26 cellular contexts compared by ENCODE assay signal in genomic region chr12:5050542-5050941, GRCh38. TPM values are rescaled to one million over a fixed set of nuclear protein-coding genes. Genes with fewer than 3 reads are reported as not detected.
"Had no signal": no experiment of that assay in that cellular context is flagged by ENCODE, and none has a peak within 500 bp of the region (broad histone marks: within the 10 kb centered on the region; RNA-seq: fewer than 3 reads in every experiment).

No MANE protein-coding gene starts in this region.

- H3K4me1 Mint-ChIP-seq: activated CD4-positive, alpha-beta T cell treated with anti-CD3 and anti-CD28 coated beads for 36 hours; activated naive CD8-positive, alpha-beta T cell treated with anti-CD3 and anti-CD28 coated beads for 36 hours; activated T-helper 17 cell treated with anti-CD3 and anti-CD28 coated beads, Interleukin-2, amount 50 U/mL, for 72 hours had no signal

- H3K36me3 Mint-ChIP-seq: activated naive CD4-positive, alpha-beta T cell treated with anti-CD3 and anti-CD28 coated beads, Interleukin-2, amount 10 ng/mL, durations not matched to agents 7 days and 5 days; activated naive CD8-positive, alpha-beta T cell treated with anti-CD3 and anti-CD28 coated beads for 36 hours; T-cell had no signal

- DNase-seq: activated CD4-positive, alpha-beta memory T cell treated with anti-CD3 and anti-CD28 coated beads, Interleukin-2, amount 10 ng/mL, durations not matched to agents 7 days and 5 days; activated CD4-positive, alpha-beta T cell treated with anti-CD3 and anti-CD28 coated beads for 36 hours; activated CD4-positive, alpha-beta T cell treated with anti-CD3 and anti-CD28 coated beads, Interleukin-2, amount 50 U/mL, for 1 hour; activated gamma-delta T cell treated with Interleukin-2 at 50 U/mL for 16 hours; activated naive CD4-positive, alpha-beta T cell treated with anti-CD3 and anti-CD28 coated beads, Interleukin-2, amount 10 ng/mL, durations not matched to agents 7 days and 5 days; activated naive CD8-positive, alpha-beta T cell treated with anti-CD3 and anti-CD28 coated beads for 36 hours; activated T-cell treated with anti-CD3 and anti-CD28 coated beads for 4 hours; activated T-cell treated with anti-CD3 and anti-CD28 coated beads, Interleukin-2, amount 50 U/mL, for 48 hours; brain microvascular endothelial cell; NCI-H1105; NCI-H1436; NCI-H1694 treated with DMSO at 0.1 percent for 48 hours; NCI-H2029 treated with DMSO at 0.1 percent for 48 hours; NCI-H345; NCI-H510A; NCI-H526 treated with DMSO at 0.1 percent for 48 hours; NCI-H82; SIG-M5; T-cell had no signal

- H3K4me3 Mint-ChIP-seq: activated CD4-positive, alpha-beta memory T cell treated with anti-CD3 and anti-CD28 coated beads, Interleukin-2, amount 10 ng/mL, durations not matched to agents 7 days and 5 days; activated CD4-positive, alpha-beta T cell treated with anti-CD3 and anti-CD28 coated beads for 36 hours; activated naive CD4-positive, alpha-beta T cell treated with anti-CD3 and anti-CD28 coated beads, Interleukin-2, amount 10 ng/mL, durations not matched to agents 7 days and 5 days; activated naive CD8-positive, alpha-beta T cell treated with anti-CD3 and anti-CD28 coated beads for 36 hours; activated T-helper 17 cell treated with anti-CD3 and anti-CD28 coated beads, Interleukin-2, amount 50 U/mL, for 72 hours; T-cell had no signal

- H3K9me3 Mint-ChIP-seq: activated CD4-positive, alpha-beta memory T cell treated with anti-CD3 and anti-CD28 coated beads, Interleukin-2, amount 10 ng/mL, durations not matched to agents 7 days and 5 days; activated naive CD4-positive, alpha-beta T cell treated with anti-CD3 and anti-CD28 coated beads, Interleukin-2, amount 10 ng/mL, durations not matched to agents 7 days and 5 days; activated naive CD8-positive, alpha-beta T cell treated with anti-CD3 and anti-CD28 coated beads for 36 hours; activated T-helper 17 cell treated with anti-CD3 and anti-CD28 coated beads, Interleukin-2, amount 50 U/mL, for 72 hours; T-cell had no signal

- H3K36me3 ChIP-seq: brain microvascular endothelial cell had no signal

- H3K27ac ChIP-seq: brain microvascular endothelial cell, VCaP had no signal

- ATAC-seq: activated CD4-positive, alpha-beta T cell treated with anti-CD3 and anti-CD28 coated beads for 36 hours; activated T-helper 17 cell treated with anti-CD3 and anti-CD28 coated beads, Interleukin-2, amount 50 U/mL, for 72 hours; T-cell had no signal

- H3K27ac Mint-ChIP-seq: activated CD4-positive, alpha-beta memory T cell treated with anti-CD3 and anti-CD28 coated beads, Interleukin-2, amount 10 ng/mL, durations not matched to agents 7 days and 5 days; activated CD4-positive, alpha-beta T cell treated with anti-CD3 and anti-CD28 coated beads for 36 hours; activated naive CD4-positive, alpha-beta T cell treated with anti-CD3 and anti-CD28 coated beads, Interleukin-2, amount 10 ng/mL, durations not matched to agents 7 days and 5 days; activated naive CD8-positive, alpha-beta T cell treated with anti-CD3 and anti-CD28 coated beads for 36 hours; activated T-helper 17 cell treated with anti-CD3 and anti-CD28 coated beads, Interleukin-2, amount 50 U/mL, for 72 hours; T-cell had no signal

RNA-seq across cellular contexts. Expression of gene KCNA5, which starts 6.9 kb away (rescaled TPM):
- total RNA-seq: activated CD4-positive, alpha-beta memory T cell treated with anti-CD3 and anti-CD28 coated beads, Interleukin-2, amount 10 ng/mL, durations not matched to agents 7 days and 5 days; activated CD4-positive, alpha-beta T cell treated with anti-CD3 and anti-CD28 coated beads for 36 hours; activated CD8-positive, alpha-beta memory T cell treated with anti-CD3 and anti-CD28 coated beads for 36 hours; activated naive CD8-positive, alpha-beta T cell treated with anti-CD3 and anti-CD28 coated beads for 36 hours; activated T-helper 17 cell treated with anti-CD3 and anti-CD28 coated beads, Interleukin-2, amount 50 U/mL, for 72 hours; MCF 10A; OCI-LY7; RPMI7951; T-cell; T-helper 2 cell treated with Interferon-gamma antibody and Interleukin-4, amounts not matched to agents 100 ng/mL and 5 ng/mL, for 36 hours had no signal
